21 cellular contexts compared by ENCODE assay signal in genomic region chr11:13682212-13682611, GRCh38.
"Had no signal": no experiment of that assay in that cellular context is flagged by ENCODE, and none has a peak within 500 bp of the region (broad histone marks: within the 10 kb centered on the region; RNA-seq: fewer than 3 reads in every experiment).

No MANE protein-coding gene starts in this region.

- ATAC-seq: left lobe of liver; natural killer cell; psoas muscle; right lobe of liver; stimulated activated effector memory CD8-positive, alpha-beta T cell treated with anti-CD3 and anti-CD28 coated beads, Interleukin-12 subunit alpha, Interleukin-12 subunit beta, amount 100 ng/mL, for 72 hours; stimulated activated naive CD8-positive, alpha-beta T cell treated with anti-CD3 and anti-CD28 coated beads, Interleukin-15, Interleukin-2, amounts not matched to agents 100 U/mL and 50 U/mL, for 24 hours had no signal

- H3K4me1 ChIP-seq: parathyroid adenoma, right lobe of liver had no signal

- H3K27me3 ChIP-seq: right lobe of liver, suprapubic skin, thyroid gland, upper lobe of left lung, vagina had no signal

- H3K36me3 ChIP-seq: right lobe of liver, suprapubic skin, thyroid gland, upper lobe of left lung, vagina had no signal

- H3K4me3 ChIP-seq: coronary artery, psoas muscle, right lobe of liver, suprapubic skin, thyroid gland, upper lobe of left lung, vagina had no signal

- DNase-seq: erythroblast; foreskin melanocyte; head of caudate nucleus; hippocampal formation; kidney glomerular epithelial cell; mammary epithelial cell; natural killer cell; psoas muscle; retina; right lobe of liver; stimulated activated CD4-positive, alpha-beta T cell treated with anti-CD3 and anti-CD28 coated beads, Interleukin-4, amount 100 ng/mL, for 1 hour; stimulated activated CD8-positive, alpha-beta memory T cell treated with anti-CD3 and anti-CD28 coated beads, Interleukin-4, amount 100 ng/mL, for 48 hours; stimulated activated naive CD8-positive, alpha-beta T cell treated with anti-CD3 and anti-CD28 coated beads, Interleukin-15, Interleukin-2, amounts not matched to agents 100 U/mL and 50 U/mL, for 24 hours; thyroid gland; upper lobe of left lung had no signal

- H3K27ac ChIP-seq: coronary artery, parathyroid adenoma, psoas muscle, right lobe of liver, suprapubic skin, thyroid gland, upper lobe of left lung, vagina had no signal

- H3K9me3 ChIP-seq: psoas muscle, right lobe of liver, suprapubic skin, thyroid gland, upper lobe of left lung, vagina had no signal
